In the genomic region with DNA sequence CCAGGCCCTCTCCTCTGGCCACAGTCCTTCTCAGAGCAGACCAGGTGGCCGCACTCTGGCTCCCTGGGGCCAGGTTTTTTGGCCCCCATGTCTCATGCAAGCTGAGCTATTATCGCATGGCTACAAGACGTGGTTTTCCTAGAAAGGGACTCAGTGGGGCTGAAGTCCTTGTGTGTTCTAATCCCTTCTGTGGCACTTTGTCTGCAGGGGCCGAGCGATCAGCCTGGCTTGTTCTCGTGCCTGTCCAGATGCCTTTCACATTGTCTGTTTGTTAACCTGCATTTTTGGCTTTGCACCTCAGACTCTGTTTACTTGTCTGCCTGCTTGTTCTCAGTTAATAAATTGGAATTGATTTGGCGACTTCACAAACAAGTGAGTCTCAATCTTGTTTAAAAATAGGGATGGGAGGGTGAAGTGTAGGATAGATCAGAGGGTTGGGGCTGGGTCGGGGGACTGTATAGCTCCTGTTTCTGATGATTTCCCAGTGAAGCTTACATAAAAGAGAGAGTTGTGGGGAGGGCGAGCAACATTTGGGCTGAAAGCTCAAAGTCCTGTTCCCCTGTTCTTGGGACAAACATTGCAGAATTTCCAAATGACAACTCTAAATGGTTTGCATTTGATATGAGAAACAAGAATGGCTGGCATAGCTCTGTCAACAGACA, we compare ENCODE assay signal across 1 cellular context.
TF ChIP-seq lines count a peak whose summit lies in the region.

No MANE protein-coding gene starts in this region.

TF ChIP-seq in liver, 16 proteins besides CTCF, POLR2A, EP300 and RAD21 (continued from another document):
- TF ChIP-seq, protein P1, sequence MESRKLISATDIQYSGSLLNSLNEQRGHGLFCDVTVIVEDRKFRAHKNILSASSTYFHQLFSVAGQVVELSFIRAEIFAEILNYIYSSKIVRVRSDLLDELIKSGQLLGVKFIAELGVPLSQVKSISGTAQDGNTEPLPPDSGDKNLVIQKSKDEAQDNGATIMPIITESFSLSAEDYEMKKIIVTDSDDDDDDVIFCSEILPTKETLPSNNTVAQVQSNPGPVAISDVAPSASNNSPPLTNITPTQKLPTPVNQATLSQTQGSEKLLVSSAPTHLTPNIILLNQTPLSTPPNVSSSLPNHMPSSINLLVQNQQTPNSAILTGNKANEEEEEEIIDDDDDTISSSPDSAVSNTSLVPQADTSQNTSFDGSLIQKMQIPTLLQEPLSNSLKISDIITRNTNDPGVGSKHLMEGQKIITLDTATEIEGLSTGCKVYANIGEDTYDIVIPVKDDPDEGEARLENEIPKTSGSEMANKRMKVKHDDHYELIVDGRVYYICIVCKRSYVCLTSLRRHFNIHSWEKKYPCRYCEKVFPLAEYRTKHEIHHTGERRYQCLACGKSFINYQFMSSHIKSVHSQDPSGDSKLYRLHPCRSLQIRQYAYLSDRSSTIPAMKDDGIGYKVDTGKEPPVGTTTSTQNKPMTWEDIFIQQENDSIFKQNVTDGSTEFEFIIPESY (IDR thresholded peaks at IDR 0.05): peak; percentile 68
